ENCODE assay signal across 13 cellular contexts in genomic region chr15:58981808-58982475, GRCh38. TPM values are rescaled to one million over a fixed set of nuclear protein-coding genes. Genes with fewer than 3 reads are reported as not detected.
DNase-seq lines count a peak whose midpoint lies in the region; ATAC-seq and TF ChIP-seq lines count a peak whose summit lies in the region.
"Had no signal": no experiment of that assay in that cellular context is flagged by ENCODE, and none has a peak within 500 bp of the region (broad histone marks: within the 10 kb centered on the region; RNA-seq: fewer than 3 reads in every experiment).

No MANE protein-coding gene starts in this region.

- H3K4me3 ChIP-seq in SK-N-SH (ENCODE audit: low read depth in 2 of 2, low read length in 1 of 2), result no peak overlapping the region
- no peak overlapping the region for H3K4me3 ChIP-seq in Jurkat, Clone E6-1 (ENCODE audit: low read length)
- H3K4me3 ChIP-seq in neutrophil (ENCODE audit: low read depth in 1 of 2, low read length in 1 of 2), result no peak overlapping the region
- H3K4me3 ChIP-seq in dorsolateral prefrontal cortex, result no peak overlapping the region
- H3K4me3 ChIP-seq: esophagus squamous epithelium, right atrium auricular region had no signal

- CTCF ChIA-PET in SK-N-SH (lab: Yijun Ruan, JAX), result interaction anchor here (1.0 to 2.1 kb wide), 4 partner anchors 493 to 551 kb away, joined by 3 to 6 read pairs (median 4); no protein-coding TSS in a partner anchor

- no peak overlapping the region for H3K9ac ChIP-seq in SK-N-SH

- no peak for TF ChIP-seq RAD21 in SK-N-SH (IDR thresholded peaks at IDR 0.05; ENCODE audit: low read length)

- no peak overlapping the region; the same call in 1 of the 2 replicates for H3K4me2 ChIP-seq in SK-N-SH

- H4K20me1 ChIP-seq in SK-N-SH (ENCODE audit: insufficient read depth), result no peaks in the 10 kb centered on the region

- DNase-seq in SK-N-SH (no peak), kidney glomerular epithelial cell (lab: John Stamatoyannopoulos, UW) (no peak), dorsolateral prefrontal cortex (no peak)
- peak; percentile 46 for DNase-seq in Jurkat, Clone E6-1 (ENCODE audit: low read depth, low spot score)
- no peak for DNase-seq in stimulated activated CD4-positive, alpha-beta T cell treated with anti-CD3 and anti-CD28 coated beads, Interleukin-4, amount 100 ng/mL, for 4 hours
- DNase-seq: 8988T; activated CD8-positive, alpha-beta memory T cell treated with anti-CD3 and anti-CD28 coated beads, Interleukin-2, amount 50 U/mL, for 48 hours; esophagus squamous epithelium; NK-92 treated with Interleukin-12 subunit alpha and Interleukin-12 subunit beta, amount 100 ng/mL, for 24 hours had no signal

- H2AFZ ChIP-seq in SK-N-SH (ENCODE audit: low read depth), result peak overlapping the region; percentile 16; the same call in 1 of the 2 replicates

- peak overlapping the region; percentile 72 for H3K27ac Mint-ChIP-seq in activated naive CD8-positive, alpha-beta T cell

- H3K9me2 ChIP-seq in SK-N-SH, result no peaks in the 10 kb centered on the region

- no peaks in the 10 kb centered on the region for H3K4me1 ChIP-seq in SK-N-SH (ENCODE audit: control insufficient read depth in 1 of 2, insufficient read depth in 2 of 2, low read depth in 1 of 2, low read length in 1 of 2)
- peaks cover 4 to 13% of the 10 kb centered on the region in 2 experiments for H3K4me1 ChIP-seq in neutrophil (ENCODE audit: control insufficient read depth in 1 of 2, insufficient read depth in 1 of 2, low read depth in 1 of 2, low read length in 1 of 2)
- H3K4me1 ChIP-seq: right atrium auricular region had no signal

- H3K36me3 Mint-ChIP-seq in activated naive CD8-positive, alpha-beta T cell, result no peaks in the 10 kb centered on the region

- H3K27me3 Mint-ChIP-seq in activated naive CD8-positive, alpha-beta T cell, result no peaks in the 10 kb centered on the region

- no peaks in the 10 kb centered on the region for H3K9me3 Mint-ChIP-seq in activated naive CD8-positive, alpha-beta T cell (ENCODE audit: low read depth)

- H3K4me1 Mint-ChIP-seq in activated naive CD8-positive, alpha-beta T cell (ENCODE audit: low read depth), result peaks cover 25% of the 10 kb centered on the region

- ATAC-seq in SK-N-SH treated with all-trans-retinoic acid at 6 μM for 48 hours, result no peak

- H3K79me2 ChIP-seq in SK-N-SH (ENCODE audit: insufficient read depth), result no peaks in the 10 kb centered on the region

- H3K9me3 ChIP-seq in SK-N-SH, result no peaks in the 10 kb centered on the region
- no peaks in the 10 kb centered on the region for H3K9me3 ChIP-seq in neutrophil
- H3K9me3 ChIP-seq: esophagus squamous epithelium, right atrium auricular region had no signal

- no peaks in the 10 kb centered on the region for H3K27me3 ChIP-seq in SK-N-SH (ENCODE audit: insufficient read depth)
- H3K27me3 ChIP-seq in neutrophil, result no peaks in the 10 kb centered on the region
- H3K27me3 ChIP-seq in dorsolateral prefrontal cortex, result no peaks in the 10 kb centered on the region
- H3K27me3 ChIP-seq: esophagus squamous epithelium, right atrium auricular region had no signal

- no peak for TF ChIP-seq CTCF in SK-N-SH (IDR thresholded peaks at IDR 0.05)
- TF ChIP-seq CTCF in neutrophil (IDR thresholded peaks at IDR 0.05), result no peak
- no peak for TF ChIP-seq CTCF in dorsolateral prefrontal cortex (IDR thresholded peaks at IDR 0.05 in 54 of 56, conservative IDR thresholded peaks at IDR 0.05 in 2 of 56; ENCODE audit: low read depth in 1 of 56, partially characterized antibody in 56 of 56)

- TF ChIP-seq EP300 in SK-N-SH (IDR thresholded peaks at IDR 0.05; ENCODE audit: borderline replicate concordance in 1 of 2, low read depth in 1 of 2, low read length in 1 of 2), result no peak

- H3K27ac ChIP-seq in SK-N-SH (ENCODE audit: low read depth in 2 of 2, low read length in 1 of 2) (no peak overlapping the region), neutrophil (peak overlapping the region; percentile 57), dorsolateral prefrontal cortex (no peak overlapping the region)
- H3K27ac ChIP-seq: esophagus squamous epithelium, right atrium auricular region had no signal

- WGBS in SK-N-SH (ENCODE audit: low lambda C conversion rate), result 89% methylated on average over 6 of the region's 6 CpGs

- intact Hi-C loops in dorsolateral prefrontal cortex (cut with DNase I), result loop anchor here (10.0 kb wide), 5 partner anchors 153 to 543 kb away; no protein-coding TSS in a partner anchor

- peak overlapping the region; percentile 59 for H3K4me3 Mint-ChIP-seq in activated naive CD8-positive, alpha-beta T cell

- H3F3A ChIP-seq in SK-N-SH (replicated peaks; ENCODE audit: insufficient read depth), result no peaks in the 10 kb centered on the region

- POLR2A ChIA-PET in SK-N-SH (lab: Yijun Ruan, JAX), result no interaction called here

- no peaks in the 10 kb centered on the region for H3K36me3 ChIP-seq in SK-N-SH (replicated peaks in 1 of 2; ENCODE audit: control insufficient read depth in 1 of 2, insufficient read depth in 2 of 2, low read length in 1 of 2)
- H3K36me3 ChIP-seq in neutrophil, result no peaks in the 10 kb centered on the region
- H3K36me3 ChIP-seq: esophagus squamous epithelium, right atrium auricular region had no signal

TF ChIP-seq in SK-N-SH, 30 proteins besides CTCF, POLR2A, EP300 and RAD21:
- TF ChIP-seq SIN3A (IDR thresholded peaks at IDR 0.05; ENCODE audit: borderline replicate concordance, low read depth, low read length) (no peak), TEAD4 (IDR thresholded peaks at IDR 0.05; ENCODE audit: borderline replicate concordance, insufficient read depth) (no peak), FOXJ3 (CRISPR knock-in tag; IDR thresholded peaks at IDR 0.05) (no peak), FOSL2 (IDR thresholded peaks at IDR 0.05; ENCODE audit: borderline replicate concordance, low read depth) (no peak), SMC3 (IDR thresholded peaks at IDR 0.05; ENCODE audit: low read depth, low read length) (no peak)

TF ChIP-seq in SK-N-SH treated with all-trans-retinoic acid at 6 μM for 48 hours, 23 proteins besides CTCF, POLR2A, EP300 and RAD21:
- TF ChIP-seq ZNF8 (CRISPR knock-in tag; IDR thresholded peaks at IDR 0.05) (no peak), SNAI2 (CRISPR knock-in tag; IDR thresholded peaks at IDR 0.05) (no peak), OSR1 (CRISPR knock-in tag; IDR thresholded peaks at IDR 0.05) (no peak)

RNA-seq across cellular contexts. Expression of gene RNF111, which starts 5.5 kb away (rescaled TPM):
- polyA plus RNA-seq in SK-N-SH (2012; rRNA removed), result 16.5 and 19.8 TPM in 2 replicates
- 10.3 and 10.5 TPM in 2 replicates for polyA plus RNA-seq in SK-N-SH (2012; cell fraction: cytosol; rRNA removed)
- 9.5 and 24.8 TPM in 2 replicates for polyA plus RNA-seq in SK-N-SH (2012; cell fraction: nucleus; rRNA removed)
- 18.4 TPM for polyA plus RNA-seq in Jurkat, Clone E6-1 (2012; ENCODE audit: insufficient read depth, insufficient read length)
- total RNA-seq in dorsolateral prefrontal cortex, result 10 to 100 TPM; 46.8 to 85.1 (median 63.3) TPM

RNA-seq across cellular contexts. Expression of gene SLTM, which starts 48.5 kb away (rescaled TPM):
- polyA plus RNA-seq in SK-N-SH (2012; rRNA removed), result 48.9 and 54.3 TPM in 2 replicates
- 41.8 and 48.9 TPM in 2 replicates for polyA plus RNA-seq in SK-N-SH (2012; cell fraction: cytosol; rRNA removed)
- polyA plus RNA-seq in SK-N-SH (2012; cell fraction: nucleus; rRNA removed), result 103 and 155 TPM in 2 replicates
- 127 TPM for polyA plus RNA-seq in Jurkat, Clone E6-1 (2012; ENCODE audit: insufficient read depth, insufficient read length)
- total RNA-seq in dorsolateral prefrontal cortex, result 100 to 1,000 TPM in 31 of 120 experiments, 10 to 100 TPM in 89; 60.6 to 122 (median 90.8) TPM
